ENCODE assay signal across 10 cellular contexts in genomic region chr3:40800343-40800742, GRCh38.
DNase-seq lines count a peak whose midpoint lies in the region; ATAC-seq and TF ChIP-seq lines count a peak whose summit lies in the region.
"Had no signal": no experiment of that assay in that cellular context is flagged by ENCODE, and none has a peak within 500 bp of the region (broad histone marks: within the 10 kb centered on the region; RNA-seq: fewer than 3 reads in every experiment).

No MANE protein-coding gene starts in this region.

- H3K9me3 Mint-ChIP-seq in GM23338 = peaks cover 3% of the 10 kb centered on the region; the same call in 2 of the 3 replicates
- H3K9me3 Mint-ChIP-seq in osteocyte (ENCODE audit: unreplicated experiment) = peaks cover 4% of the 10 kb centered on the region
- peaks cover 15% of the 10 kb centered on the region for H3K9me3 Mint-ChIP-seq in nephron progenitor cell
- H3K9me3 Mint-ChIP-seq: dendritic cell treated with granulocyte-macrophage colony-stimulating factor and Interleukin-4, amounts not matched to agents 40 ng/mL and 50 ng/mL, for 4 days had no signal

- H3K4me2 ChIP-seq in GM23338 = no peak overlapping the region
- H3K4me2 ChIP-seq in skeletal muscle satellite cell (ENCODE audit: low read length) = peak overlapping the region; percentile 64

- H3K27me3 ChIP-seq in GM23338 (ENCODE audit: insufficient read depth) = no peaks in the 10 kb centered on the region
- no peaks in the 10 kb centered on the region for H3K27me3 ChIP-seq in gastroesophageal sphincter
- no peaks in the 10 kb centered on the region for H3K27me3 ChIP-seq in skeletal muscle satellite cell (ENCODE audit: control insufficient read depth, insufficient read depth, low read length)

- no peaks in the 10 kb centered on the region for H4K20me1 ChIP-seq in GM23338 (replicated peaks; ENCODE audit: insufficient read depth)

- TF ChIP-seq EP300 in gastroesophageal sphincter (IDR thresholded peaks at IDR 0.05) = no peak

- peaks cover 14% of the 10 kb centered on the region for H3K9me2 ChIP-seq in GM23338 (ENCODE audit: insufficient read depth)

- DNase-seq in GM23338 (ENCODE audit: low spot score) (peak; percentile 21), SK-MEL-5 (ENCODE audit: low read depth, low spot score) (peak; percentile 81), OCI-M2 (lab: John Stamatoyannopoulos, UW; ENCODE audit: unreplicated experiment) (no peak), osteocyte (ENCODE audit: extremely low spot score, unreplicated experiment) (no peak), nephron progenitor cell (no peak), NCI-H1930 (lab: John Stamatoyannopoulos, UW) (no peak)

- no peak overlapping the region for H3K9ac ChIP-seq in skeletal muscle satellite cell (ENCODE audit: low read depth, low read length)

- H3K4me3 Mint-ChIP-seq in GM23338 = no peak overlapping the region
- H3K4me3 Mint-ChIP-seq in osteocyte (ENCODE audit: unreplicated experiment) = no peak overlapping the region
- no peak overlapping the region for H3K4me3 Mint-ChIP-seq in nephron progenitor cell
- H3K4me3 Mint-ChIP-seq: dendritic cell treated with granulocyte-macrophage colony-stimulating factor and Interleukin-4, amounts not matched to agents 40 ng/mL and 50 ng/mL, for 4 days had no signal

- H2AFZ ChIP-seq in GM23338 = no peak overlapping the region; the same call in 1 of the 2 replicates

- H3K27ac Mint-ChIP-seq in GM23338 = no peak overlapping the region
- no peak overlapping the region for H3K27ac Mint-ChIP-seq in osteocyte (ENCODE audit: unreplicated experiment)
- no peak overlapping the region for H3K27ac Mint-ChIP-seq in nephron progenitor cell
- H3K27ac Mint-ChIP-seq: dendritic cell treated with granulocyte-macrophage colony-stimulating factor and Interleukin-4, amounts not matched to agents 40 ng/mL and 50 ng/mL, for 4 days had no signal

- TF ChIP-seq POLR2A in gastroesophageal sphincter (IDR thresholded peaks at IDR 0.05) = no peak

- H3K27ac ChIP-seq in GM23338 (ENCODE audit: low read depth) (no peak overlapping the region), gastroesophageal sphincter (peak overlapping the region in 1 of 4 donors; percentile 20)
- H3K27ac ChIP-seq: prostate gland had no signal

- H3K4me3 ChIP-seq in GM23338 (no peak overlapping the region), gastroesophageal sphincter (no peak overlapping the region), skeletal muscle satellite cell (ENCODE audit: low read length) (no peak overlapping the region)
- H3K4me3 ChIP-seq: prostate gland had no signal

- H3K4me1 ChIP-seq in GM23338 (ENCODE audit: insufficient read depth) (no peaks in the 10 kb centered on the region), gastroesophageal sphincter (no peaks in the 10 kb centered on the region), skeletal muscle satellite cell (ENCODE audit: control insufficient read depth, insufficient read depth, low read length) (peaks cover 21% of the 10 kb centered on the region)
- H3K4me1 ChIP-seq: prostate gland had no signal

- no peaks in the 10 kb centered on the region for H3K79me2 ChIP-seq in GM23338 (replicated peaks; ENCODE audit: insufficient read depth)

- H3K4me1 Mint-ChIP-seq in GM23338 (peaks cover 12% of the 10 kb centered on the region; the same call in 2 of the 3 replicates), osteocyte (ENCODE audit: unreplicated experiment) (peaks cover 3% of the 10 kb centered on the region), nephron progenitor cell (peaks cover 5% of the 10 kb centered on the region)

- H3K36me3 Mint-ChIP-seq in GM23338 (ENCODE audit: low read depth) = peaks cover 3% of the 10 kb centered on the region; the same call in 1 of the 3 replicates
- no peaks in the 10 kb centered on the region for H3K36me3 Mint-ChIP-seq in osteocyte (ENCODE audit: unreplicated experiment)
- no peaks in the 10 kb centered on the region for H3K36me3 Mint-ChIP-seq in nephron progenitor cell (ENCODE audit: low read depth)

- TF ChIP-seq CTCF in GM23338 (conservative IDR thresholded peaks at IDR 0.05; ENCODE audit: low read depth in 2 of 2) = no peak
- TF ChIP-seq CTCF in gastroesophageal sphincter (IDR thresholded peaks at IDR 0.05) = no peak
- no peak for TF ChIP-seq CTCF in osteocyte (IDR thresholded peaks at IDR 0.05)
- no peak for TF ChIP-seq CTCF in nephron progenitor cell (IDR thresholded peaks at IDR 0.05)

- no peaks in the 10 kb centered on the region for H3K36me3 ChIP-seq in GM23338 (ENCODE audit: insufficient read depth)
- H3K36me3 ChIP-seq in gastroesophageal sphincter = no peaks in the 10 kb centered on the region
- no peaks in the 10 kb centered on the region for H3K36me3 ChIP-seq in skeletal muscle satellite cell (ENCODE audit: insufficient read depth, low read length)
- H3K36me3 ChIP-seq: prostate gland had no signal

- ATAC-seq in GM23338 = peak; percentile 42
- ATAC-seq in gastroesophageal sphincter = peak; percentile 91

- H3K9me3 ChIP-seq in gastroesophageal sphincter (no peaks in the 10 kb centered on the region), skeletal muscle satellite cell (replicated peaks; ENCODE audit: low read length) (no peaks in the 10 kb centered on the region)
- H3K9me3 ChIP-seq: prostate gland had no signal

- in situ Hi-C loops in SK-MEL-5 (cut with HindIII; ENCODE audit: low pct_unique_long_range_greater_than_20kb, low sequenced_read_pairs) = no loop called here

- H3F3A ChIP-seq in GM23338 (replicated peaks; ENCODE audit: low read depth) = no peaks in the 10 kb centered on the region

- peaks cover 2% of the 10 kb centered on the region for H3K27me3 Mint-ChIP-seq in GM23338 (ENCODE audit: insufficient read depth, low read depth, poor library complexity)
- H3K27me3 Mint-ChIP-seq in osteocyte (ENCODE audit: unreplicated experiment) = peaks cover 2% of the 10 kb centered on the region
- peaks cover under 1% of the 10 kb centered on the region for H3K27me3 Mint-ChIP-seq in nephron progenitor cell (ENCODE audit: low read depth, poor library complexity)

TF ChIP-seq in GM23338, 12 proteins besides CTCF, POLR2A, EP300 and RAD21:
- TF ChIP-seq NANOG (IDR thresholded peaks at IDR 0.05; ENCODE audit: borderline replicate concordance) = no peak
- TF ChIP-seq POLR2AphosphoS5 (IDR thresholded peaks at IDR 0.05; ENCODE audit: low read depth) = no peak
- TF ChIP-seq CREB1 (CRISPR knock-in tag; IDR thresholded peaks at IDR 0.05; ENCODE audit: low read depth) = no peak
- TF ChIP-seq EZH2 (IDR thresholded peaks at IDR 0.05; ENCODE audit: low read depth, unreplicated experiment) = no peak
- TF ChIP-seq STAT1 (IDR thresholded peaks at IDR 0.05; ENCODE audit: unreplicated experiment) = no peak
- no peak for TF ChIP-seq REST (IDR thresholded peaks at IDR 0.05; ENCODE audit: unreplicated experiment)

Comparison
In these comparisons a context has a peak if more than half of its experiments do, and no peak if none do; other contexts are left out.
1. DNase-seq: peak in GM23338 (single experiment) and SK-MEL-5 (single experiment); none in OCI-M2 (single experiment), osteocyte (single experiment), nephron progenitor cell (single experiment) and NCI-H1930 (0 of 2).